19 cellular contexts compared by ENCODE assay signal in the genomic region with DNA sequence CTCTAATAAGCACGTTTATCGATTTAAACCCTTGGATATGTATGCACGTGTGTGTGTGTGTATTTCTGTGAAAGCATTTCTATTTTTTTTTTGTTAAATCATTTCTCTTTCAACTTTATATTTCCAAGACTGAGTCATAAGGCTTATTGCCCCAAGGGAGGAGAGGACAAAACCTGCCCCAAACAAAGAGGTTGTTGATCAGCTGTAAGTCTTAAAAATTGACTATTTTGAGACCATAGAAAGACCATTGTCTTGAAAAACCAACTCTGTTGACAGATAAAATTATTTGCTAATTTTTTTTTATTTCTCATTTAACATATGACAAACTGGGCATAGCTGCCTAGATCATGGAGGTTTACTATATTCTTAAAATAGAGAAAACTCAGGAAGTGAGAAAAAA.
DNase-seq lines count a peak whose midpoint lies in the region; FAIRE-seq and TF ChIP-seq lines count a peak whose summit lies in the region.
"Had no signal": no experiment of that assay in that cellular context is flagged by ENCODE, and none has a peak within 500 bp of the region (broad histone marks: within the 10 kb centered on the region; RNA-seq: fewer than 3 reads in every experiment).

No MANE protein-coding gene starts in this region.

- H2AFZ ChIP-seq in Karpas-422 (ENCODE audit: low read length) = 0 out of 2 replicates have a peak overlapping the region, but pooled peaks have one; percentile 7
- no peak overlapping the region for H2AFZ ChIP-seq in astrocyte (ENCODE audit: low read depth, low read length)

- peaks cover 17 to 38% (median 23%) of the 10 kb centered on the region in 11 experiments; a peak in 21 of 22 replicates for H3K9me3 ChIP-seq in BLaER1 treated with 17β-estradiol and CSF1 and Interleukin-3, amounts not matched to agents 10 nM and 100 nM (replicated peaks in 1 of 11)
- H3K9me3 ChIP-seq in Karpas-422 (ENCODE audit: low read length) = no peaks in the 10 kb centered on the region
- H3K9me3 ChIP-seq in astrocyte (ENCODE audit: insufficient read depth, low read depth, low read length) = no peaks in the 10 kb centered on the region
- H3K9me3 ChIP-seq in kidney (ENCODE audit: control insufficient read depth in 1 of 2, low read length in 2 of 2) = no peaks in the 10 kb centered on the region
- H3K9me3 ChIP-seq: Caco-2, HAP-1 had no signal

- H3K4me3 ChIP-seq in BLaER1 treated with 17β-estradiol and CSF1 and Interleukin-3, amounts not matched to agents 10 nM and 100 nM = no peak overlapping the region
- H3K4me3 ChIP-seq in Karpas-422 (ENCODE audit: low read length) = no peak overlapping the region
- no peak overlapping the region for H3K4me3 ChIP-seq in astrocyte (ENCODE audit: insufficient read depth, low read depth, low read length)
- H3K4me3 ChIP-seq in kidney (ENCODE audit: low read length in 2 of 2) = no peak overlapping the region
- H3K4me3 ChIP-seq: HAP-1 had no signal

- H3K9me2 ChIP-seq in Karpas-422 (replicated peaks; ENCODE audit: insufficient read depth, low read length) = no peaks in the 10 kb centered on the region

- H3K4me3 Mint-ChIP-seq in astrocyte (ENCODE audit: unreplicated experiment) = no peak overlapping the region
- H3K4me3 Mint-ChIP-seq: B cell, HFFc6 had no signal

- TF ChIP-seq CTCF in astrocyte (IDR thresholded peaks at IDR 0.05; ENCODE audit: insufficient read depth, low read depth, low read length) = no peak
- no peak for TF ChIP-seq CTCF in kidney (IDR thresholded peaks at IDR 0.05; ENCODE audit: borderline replicate concordance, extremely low read depth, insufficient read depth)

- peaks cover 0 to 12% (median 8%) of the 10 kb centered on the region in 10 experiments; a peak in 11 of 20 replicates for H3K4me1 ChIP-seq in BLaER1 treated with 17β-estradiol and CSF1 and Interleukin-3, amounts not matched to agents 10 nM and 100 nM
- peaks cover 11% of the 10 kb centered on the region for H3K4me1 ChIP-seq in Karpas-422 (ENCODE audit: low read length)
- no peaks in the 10 kb centered on the region for H3K4me1 ChIP-seq in astrocyte (ENCODE audit: insufficient read depth, low read length)
- no peaks in the 10 kb centered on the region for H3K4me1 ChIP-seq in kidney (ENCODE audit: control insufficient read depth in 1 of 2, insufficient read depth in 1 of 2, low read depth in 1 of 2, low read length in 2 of 2)
- H3K4me1 ChIP-seq: Caco-2, HAP-1 had no signal

- no peak overlapping the region for H3K27ac Mint-ChIP-seq in astrocyte (ENCODE audit: unreplicated experiment)
- H3K27ac Mint-ChIP-seq: B cell; CD4-positive, alpha-beta memory T cell; HFFc6 had no signal

- H4K20me1 ChIP-seq in BLaER1 treated with 17β-estradiol and CSF1 and Interleukin-3, amounts not matched to agents 10 nM and 100 nM = no peaks in the 10 kb centered on the region
- no peaks in the 10 kb centered on the region for H4K20me1 ChIP-seq in Karpas-422 (ENCODE audit: insufficient read depth, low read depth, low read length)
- no peaks in the 10 kb centered on the region for H4K20me1 ChIP-seq in astrocyte (ENCODE audit: insufficient read depth, low read length)

- no peaks in the 10 kb centered on the region for H3K4me1 Mint-ChIP-seq in astrocyte (ENCODE audit: low read depth, unreplicated experiment)

- H3K4me2 ChIP-seq in BLaER1 treated with 17β-estradiol and CSF1 and Interleukin-3, amounts not matched to agents 10 nM and 100 nM = peak overlapping the region in 7 of 11 experiments; percentile 8 to 61 (median 40); a peak in 10 of 22 replicates
- no peak overlapping the region for H3K4me2 ChIP-seq in Karpas-422 (ENCODE audit: low read depth, low read length, poor library complexity, severe bottlenecking)
- H3K4me2 ChIP-seq in astrocyte (ENCODE audit: low read length) = no peak overlapping the region

- no peaks in the 10 kb centered on the region for H3K27me3 ChIP-seq in BLaER1 treated with 17β-estradiol and CSF1 and Interleukin-3, amounts not matched to agents 10 nM and 100 nM
- no peaks in the 10 kb centered on the region for H3K27me3 ChIP-seq in Karpas-422 (ENCODE audit: low read length)
- H3K27me3 ChIP-seq in astrocyte (ENCODE audit: insufficient read depth, low read length) = no peaks in the 10 kb centered on the region

- H3K27me3 Mint-ChIP-seq in astrocyte (ENCODE audit: low read depth, unreplicated experiment) = no peaks in the 10 kb centered on the region
- H3K27me3 Mint-ChIP-seq: B cell; CD4-positive, alpha-beta memory T cell had no signal

- no peaks in the 10 kb centered on the region for H3K36me3 ChIP-seq in BLaER1 treated with 17β-estradiol and CSF1 and Interleukin-3, amounts not matched to agents 10 nM and 100 nM
- H3K36me3 ChIP-seq in Karpas-422 (ENCODE audit: insufficient read depth, low read length) = no peaks in the 10 kb centered on the region; the same call in 1 of the 2 replicates
- H3K36me3 ChIP-seq in astrocyte (ENCODE audit: insufficient read depth, low read length) = no peaks in the 10 kb centered on the region
- no peaks in the 10 kb centered on the region for H3K36me3 ChIP-seq in kidney (ENCODE audit: control insufficient read depth in 1 of 2, insufficient read depth in 2 of 2, low read length in 2 of 2)
- H3K36me3 ChIP-seq: HAP-1 had no signal

- intact Hi-C loops in kidney (cut with DNase I) = no loop called here

- peak; percentile 26 for FAIRE-seq in astrocyte (lab: Jason Lieb, UNC)
- FAIRE-seq in kidney (lab: Jason Lieb, UNC) = peak; percentile 25
- FAIRE-seq: G401.6, GM12892, H54 had no signal

- DNase-seq in Karpas-422 = no peak
- DNase-seq in astrocyte (ENCODE audit: low read depth) = no peak
- DNase-seq in kidney = no peak
- no peak for DNase-seq in NCI-H748 (lab: John Stamatoyannopoulos, UW; ENCODE audit: unreplicated experiment)
- DNase-seq in NCI-H187 treated with DMSO at 0.1 percent for 48 hours (lab: John Stamatoyannopoulos, UW) = no peak
- no peak for DNase-seq in Ammon's horn (ENCODE audit: low spot score)
- DNase-seq: C1 segment of cervical spinal cord; Caco-2; CD4-positive, alpha-beta memory T cell; DMS153; DND-41; GOT3; HFFc6 had no signal

- H3K79me2 ChIP-seq in Karpas-422 (ENCODE audit: low read length) = no peaks in the 10 kb centered on the region
- no peaks in the 10 kb centered on the region for H3K79me2 ChIP-seq in astrocyte (ENCODE audit: insufficient read depth, low read length)

- H3K36me3 Mint-ChIP-seq in astrocyte (ENCODE audit: low read depth, unreplicated experiment) = no peaks in the 10 kb centered on the region
- H3K36me3 Mint-ChIP-seq: CD4-positive, alpha-beta memory T cell had no signal

- H3K9ac ChIP-seq in BLaER1 treated with 17β-estradiol and CSF1 and Interleukin-3, amounts not matched to agents 10 nM and 100 nM = no peak overlapping the region
- H3K9ac ChIP-seq in Karpas-422 (ENCODE audit: low read length) (no peak overlapping the region), astrocyte (ENCODE audit: low read length) (no peak overlapping the region), kidney (ENCODE audit: low read length in 2 of 2) (no peak overlapping the region)

- no peak overlapping the region for H3K27ac ChIP-seq in BLaER1 treated with 17β-estradiol and CSF1 and Interleukin-3, amounts not matched to agents 10 nM and 100 nM
- no peak overlapping the region for H3K27ac ChIP-seq in Karpas-422 (ENCODE audit: low read length)
- H3K27ac ChIP-seq in astrocyte (ENCODE audit: low read depth, low read length) = no peak overlapping the region
- no peak overlapping the region for H3K27ac ChIP-seq in kidney (ENCODE audit: low read depth in 2 of 2, low read length in 2 of 2)

- H3K9me3 Mint-ChIP-seq in astrocyte (ENCODE audit: unreplicated experiment) = peaks cover 4% of the 10 kb centered on the region

Comparison
In these comparisons a context has a peak if more than half of its experiments do, and no peak if none do; other contexts are left out.
1. H3K4me2 ChIP-seq: peak in BLaER1 treated with 17β-estradiol and CSF1 and Interleukin-3, amounts not matched to agents 10 nM and 100 nM (7 of 11); none in Karpas-422 (single experiment) and astrocyte (single experiment).